Comparison of ENCODE assay signal across 1 cellular context in genomic region chr1:16706302-16706701, GRCh38. TPM values are rescaled to one million over a fixed set of nuclear protein-coding genes. Genes with fewer than 3 reads are reported as not detected.
"Had no signal": no experiment of that assay in that cellular context is flagged by ENCODE, and none has a peak within 500 bp of the region (broad histone marks: within the 10 kb centered on the region; RNA-seq: fewer than 3 reads in every experiment).

No MANE protein-coding gene starts in this region.

RNA-seq across cellular contexts. Expression of gene RNU1-4, which starts 34.0 kb away (rescaled TPM):
- total RNA-seq: myocyte had no signal

RNA-seq across cellular contexts. Expression of gene RNU1-3, which starts 39.6 kb away (rescaled TPM):
- total RNA-seq: myocyte had no signal
